8 cellular contexts compared by ENCODE assay signal in the genomic region with DNA sequence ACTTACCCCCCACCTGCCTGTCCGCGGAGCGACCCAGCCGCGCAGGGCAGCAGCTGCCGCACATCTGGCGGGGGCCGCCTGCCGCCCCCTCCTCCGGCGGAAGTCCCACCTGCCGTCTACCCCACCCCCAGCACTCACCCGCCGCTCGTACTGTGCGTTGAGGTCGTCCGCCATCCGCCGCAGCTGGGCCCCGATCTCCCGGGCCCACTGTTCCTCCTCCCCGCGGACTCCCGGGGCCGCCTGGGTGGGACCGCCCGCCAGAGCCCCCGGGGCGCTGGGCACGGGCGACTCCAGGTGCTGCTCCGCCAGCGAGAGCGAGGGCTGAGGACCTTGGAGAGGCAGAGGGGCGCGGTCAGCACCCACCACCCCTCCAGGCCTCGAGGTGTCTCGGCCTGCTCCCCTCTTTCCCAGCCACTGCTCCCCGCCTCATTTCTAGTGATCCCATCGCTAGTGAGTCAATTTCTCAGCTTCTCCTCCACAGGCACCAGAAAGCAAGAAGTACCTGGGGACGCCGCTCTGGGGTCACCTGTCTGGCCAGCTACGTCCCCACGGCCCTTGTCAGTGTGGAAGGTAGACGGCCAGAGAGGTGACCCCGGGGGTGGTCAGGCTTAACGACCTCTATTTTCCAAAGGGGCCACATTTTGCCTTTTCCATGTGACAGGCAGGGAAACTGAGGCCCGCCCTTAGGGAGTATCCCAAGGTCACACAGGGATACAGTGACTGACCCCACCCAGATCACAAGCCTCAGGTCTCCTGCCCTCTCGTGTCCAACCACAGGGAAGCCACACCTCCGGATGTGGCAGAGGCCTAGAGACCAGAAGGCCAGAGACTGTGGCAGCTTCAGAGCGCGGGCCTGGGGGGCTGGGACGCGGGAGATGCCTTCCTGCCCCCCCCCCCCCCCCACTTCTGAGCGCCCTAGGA. TPM values are rescaled to one million over a fixed set of nuclear protein-coding genes. Genes with fewer than 3 reads are reported as not detected.
DNase-seq lines count a peak whose midpoint lies in the region; ATAC-seq and TF ChIP-seq lines count a peak whose summit lies in the region.

No MANE protein-coding gene starts in this region.

- H3K79me2 ChIP-seq in neural cell (replicated peaks; ENCODE audit: insufficient read depth, low read length): no peaks in the 10 kb centered on the region

- TF ChIP-seq RAD21 in neural cell (conservative IDR thresholded peaks at IDR 0.05): no peak

- TF ChIP-seq CTCF in fibroblast of the aortic adventitia (IDR thresholded peaks at IDR 0.05; ENCODE audit: insufficient read depth, low read length) (no peak), neural cell (IDR thresholded peaks at IDR 0.05; ENCODE audit: poor library complexity, severe bottlenecking) (no peak)

- peak; percentile 9 for ATAC-seq in HG02763 (IDR thresholded peaks at IDR 0.05; ENCODE audit: unreplicated experiment)

- peak overlapping the region; percentile 84 for H3K9ac ChIP-seq in neural cell (ENCODE audit: low read length)

- no peaks in the 10 kb centered on the region for H3K9me3 ChIP-seq in neural cell (ENCODE audit: low read length)

- no peak for TF ChIP-seq EP300 in neural cell (conservative IDR thresholded peaks at IDR 0.05; ENCODE audit: poor library complexity, severe bottlenecking)

- peak overlapping the region; percentile 27 for H2AFZ ChIP-seq in neural cell (ENCODE audit: low read depth, low read length)

- no peaks in the 10 kb centered on the region for H3F3A ChIP-seq in neural cell (ENCODE audit: insufficient read depth, low read length, poor library complexity, severe bottlenecking)

- H3K4me3 ChIP-seq in GM08714 (ENCODE audit: low read length): peak overlapping the region; percentile 73; the same call in 1 of the 2 replicates
- peak overlapping the region; percentile 100 for H3K4me3 ChIP-seq in fibroblast of the aortic adventitia (ENCODE audit: low read depth, low read length)
- peak overlapping the region; percentile 67 for H3K4me3 ChIP-seq in neural cell (ENCODE audit: low read length)

- peak; percentile 86 for DNase-seq in A172 (ENCODE audit: low spot score)
- DNase-seq in NCI-H510A (lab: John Stamatoyannopoulos, UW): peak; percentile 32
- peak; percentile 42 for DNase-seq in activated T-cell treated with anti-CD3 and anti-CD28 coated beads, Interleukin-2, amount 50 U/mL, for 1 hour
- peak; percentile 76 for DNase-seq in fibroblast of the aortic adventitia (ENCODE audit: low read depth)
- no peak for DNase-seq in NCI-H1048 (lab: John Stamatoyannopoulos, UW)

- no peaks in the 10 kb centered on the region for H3K9me2 ChIP-seq in neural cell (ENCODE audit: insufficient read depth, low read length)

- H3K27ac ChIP-seq in neural cell (ENCODE audit: low read length): peak overlapping the region; percentile 75

- H3K36me3 ChIP-seq in neural cell (ENCODE audit: insufficient read depth, low read length): no peaks in the 10 kb centered on the region

- no peaks in the 10 kb centered on the region for H3K27me3 ChIP-seq in neural cell (ENCODE audit: insufficient read depth, low read depth, low read length)

- H3K4me2 ChIP-seq in neural cell (ENCODE audit: low read length): peak overlapping the region; percentile 68

- no peaks in the 10 kb centered on the region for H4K20me1 ChIP-seq in neural cell (ENCODE audit: insufficient read depth)

TF ChIP-seq in neural cell, 6 proteins besides CTCF, POLR2A, EP300 and RAD21:
- TF ChIP-seq SMC3 (conservative IDR thresholded peaks at IDR 0.05; ENCODE audit: poor library complexity) (no peak), TAF1 (IDR thresholded peaks at IDR 0.05; ENCODE audit: low read depth) (no peak), EZH2 (IDR thresholded peaks at IDR 0.05; ENCODE audit: borderline replicate concordance, insufficient read depth, low read length, poor library complexity, severe bottlenecking) (no peak), POLR2AphosphoS5 (IDR thresholded peaks at IDR 0.05) (no peak), MXI1 (conservative IDR thresholded peaks at IDR 0.05; ENCODE audit: poor library complexity, severe bottlenecking) (no peak)
- TF ChIP-seq, protein P1, sequence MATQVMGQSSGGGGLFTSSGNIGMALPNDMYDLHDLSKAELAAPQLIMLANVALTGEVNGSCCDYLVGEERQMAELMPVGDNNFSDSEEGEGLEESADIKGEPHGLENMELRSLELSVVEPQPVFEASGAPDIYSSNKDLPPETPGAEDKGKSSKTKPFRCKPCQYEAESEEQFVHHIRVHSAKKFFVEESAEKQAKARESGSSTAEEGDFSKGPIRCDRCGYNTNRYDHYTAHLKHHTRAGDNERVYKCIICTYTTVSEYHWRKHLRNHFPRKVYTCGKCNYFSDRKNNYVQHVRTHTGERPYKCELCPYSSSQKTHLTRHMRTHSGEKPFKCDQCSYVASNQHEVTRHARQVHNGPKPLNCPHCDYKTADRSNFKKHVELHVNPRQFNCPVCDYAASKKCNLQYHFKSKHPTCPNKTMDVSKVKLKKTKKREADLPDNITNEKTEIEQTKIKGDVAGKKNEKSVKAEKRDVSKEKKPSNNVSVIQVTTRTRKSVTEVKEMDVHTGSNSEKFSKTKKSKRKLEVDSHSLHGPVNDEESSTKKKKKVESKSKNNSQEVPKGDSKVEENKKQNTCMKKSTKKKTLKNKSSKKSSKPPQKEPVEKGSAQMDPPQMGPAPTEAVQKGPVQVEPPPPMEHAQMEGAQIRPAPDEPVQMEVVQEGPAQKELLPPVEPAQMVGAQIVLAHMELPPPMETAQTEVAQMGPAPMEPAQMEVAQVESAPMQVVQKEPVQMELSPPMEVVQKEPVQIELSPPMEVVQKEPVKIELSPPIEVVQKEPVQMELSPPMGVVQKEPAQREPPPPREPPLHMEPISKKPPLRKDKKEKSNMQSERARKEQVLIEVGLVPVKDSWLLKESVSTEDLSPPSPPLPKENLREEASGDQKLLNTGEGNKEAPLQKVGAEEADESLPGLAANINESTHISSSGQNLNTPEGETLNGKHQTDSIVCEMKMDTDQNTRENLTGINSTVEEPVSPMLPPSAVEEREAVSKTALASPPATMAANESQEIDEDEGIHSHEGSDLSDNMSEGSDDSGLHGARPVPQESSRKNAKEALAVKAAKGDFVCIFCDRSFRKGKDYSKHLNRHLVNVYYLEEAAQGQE (IDR thresholded peaks at IDR 0.05; ENCODE audit: borderline replicate concordance): no peak

RNA-seq across cellular contexts. Expression of gene BBC3, which starts 4.3 kb away (rescaled TPM):
- total RNA-seq in A172 (2014; rRNA removed; shearing (Covaris generic)): 5.7 and 7.6 TPM in 2 replicates
- total RNA-seq in fibroblast of the aortic adventitia (ENCODE audit: low replicate concordance): 9.2 and 12.9 TPM in 2 replicates
- polyA plus RNA-seq in neural cell: 15.6 and 20.1 TPM in 2 replicates
- 11.2 and 12.4 TPM in 2 replicates for polyA minus RNA-seq in neural cell

RNA-seq across cellular contexts. Expression of gene CCDC9, which starts 29.6 kb away (rescaled TPM):
- 2.6 and 3.7 TPM in 2 replicates for total RNA-seq in A172 (2014; rRNA removed; shearing (Covaris generic))
- 6.5 and 16.3 TPM in 2 replicates for total RNA-seq in fibroblast of the aortic adventitia (ENCODE audit: low replicate concordance)
- polyA plus RNA-seq in neural cell: 2.1 and 5.3 TPM in 2 replicates
- 3.7 and 5.2 TPM in 2 replicates for polyA minus RNA-seq in neural cell

RNA-seq across cellular contexts. Expression of gene INAFM1, which starts 48.0 kb away (rescaled TPM):
- total RNA-seq in A172 (2014; rRNA removed; shearing (Covaris generic)): 0.19 and 0.41 TPM in 2 replicates
- 1.6 and 2.3 TPM in 2 replicates for total RNA-seq in fibroblast of the aortic adventitia (ENCODE audit: low replicate concordance)
- polyA plus RNA-seq in neural cell: 6.6 and 11.5 TPM in 2 replicates
- 3.4 and 3.7 TPM in 2 replicates for polyA minus RNA-seq in neural cell
